Comparison of ENCODE assay signal across 8 cellular contexts in the genomic region with DNA sequence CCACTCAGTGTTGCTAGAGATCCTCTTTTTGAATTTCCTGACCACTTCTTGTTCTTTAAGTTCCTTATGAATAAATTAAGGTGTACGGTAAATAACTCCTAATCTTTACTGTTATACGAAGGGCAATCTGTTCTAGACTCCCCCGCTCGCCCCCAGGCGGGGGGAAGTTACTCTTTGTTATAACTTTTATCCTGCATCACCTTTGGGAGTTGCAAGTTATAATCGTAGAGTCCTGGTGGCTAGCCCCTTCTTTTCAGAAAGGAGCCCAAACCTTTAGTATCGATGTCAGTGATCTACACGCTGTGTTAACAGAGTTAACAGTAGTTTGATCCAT. TPM values are rescaled to one million over a fixed set of nuclear protein-coding genes. Genes with fewer than 3 reads are reported as not detected.
DNase-seq lines count a peak whose midpoint lies in the region; ATAC-seq, FAIRE-seq and TF ChIP-seq lines count a peak whose summit lies in the region.

No MANE protein-coding gene starts in this region.

- no peaks in the 10 kb centered on the region for H4K20me1 ChIP-seq in keratinocyte (ENCODE audit: control insufficient read depth, extremely low read depth, insufficient read depth, low read length)

- peak; percentile 3 for DNase-seq in stimulated activated CD4-positive, alpha-beta T cell treated with anti-CD3 and anti-CD28 coated beads, Interleukin-1b, Interleukin-23, amount 100 ng/mL, for 48 hours
- no peak for DNase-seq in stimulated activated CD4-positive, alpha-beta T cell treated with anti-CD3 and anti-CD28 coated beads, Interleukin-4, amount 100 ng/mL, for 1 hour
- no peak for DNase-seq in activated naive CD4-positive, alpha-beta T cell treated with anti-CD3 and anti-CD28 coated beads, Interleukin-2, amount 50 U/mL, for 72 hours (ENCODE audit: low spot score in 2 of 2)
- DNase-seq in keratinocyte (ENCODE audit: low read depth, low spot score) (no peak), superior temporal gyrus (ENCODE audit: extremely low spot score) (peak; percentile 60), ureter (ENCODE audit: low spot score) (no peak), G401 (ENCODE audit: low spot score) (no peak)

- in situ Hi-C loops in G401 (cut with HindIII; ENCODE audit: low sequenced_read_pairs), result no loop called here

- H3K36me3 ChIP-seq in keratinocyte (ENCODE audit: control insufficient read depth in 2 of 2, extremely low read depth in 1 of 2, insufficient read depth in 2 of 2, low read length in 2 of 2), result no peaks in the 10 kb centered on the region

- no peak for ATAC-seq in activated naive CD4-positive, alpha-beta T cell treated with anti-CD3 and anti-CD28 coated beads, Interleukin-2, amount 50 U/mL, for 72 hours
- no peak for ATAC-seq in HG02759 (IDR thresholded peaks at IDR 0.05; ENCODE audit: unreplicated experiment)

- H3K4me1 ChIP-seq in keratinocyte (ENCODE audit: control insufficient read depth, extremely low read depth, insufficient read depth, low read length), result peaks cover 4% of the 10 kb centered on the region

- no peak overlapping the region for H3K27ac ChIP-seq in keratinocyte (ENCODE audit: control insufficient read depth, insufficient read depth, low read length)

- no peaks in the 10 kb centered on the region for H3K27me3 ChIP-seq in keratinocyte (ENCODE audit: control insufficient read depth, extremely low read depth, insufficient read depth, low read length)

- no peaks in the 10 kb centered on the region for H3K9me3 Mint-ChIP-seq in activated naive CD4-positive, alpha-beta T cell treated with anti-CD3 and anti-CD28 coated beads, Interleukin-2, amount 50 U/mL, for 72 hours

- peak overlapping the region; percentile 68 to 85 (median 71) for H3K4me3 ChIP-seq in keratinocyte (ENCODE audit: control insufficient read depth in 2 of 3, extremely low read depth in 1 of 3, insufficient read depth in 2 of 3, low read depth in 1 of 3, low read length in 3 of 3)

- no peaks in the 10 kb centered on the region for H3K79me2 ChIP-seq in keratinocyte (ENCODE audit: control insufficient read depth, insufficient read depth, low read length)

- dilution Hi-C loops in keratinocyte (cut with MboI; ENCODE audit: extremely low pct_ligation_motif_present, low sequenced_read_pairs), result no loop called here

- peak overlapping the region; percentile 88 for H3K4me2 ChIP-seq in keratinocyte (ENCODE audit: control insufficient read depth, extremely low read depth, insufficient read depth, low read depth, low read length)

- no peak for TF ChIP-seq CTCF in keratinocyte (optimal IDR thresholded peaks at IDR 0.05 in 1 of 3, IDR thresholded peaks at IDR 0.05 in 1 of 3, conservative IDR thresholded peaks at IDR 0.05 in 1 of 3; ENCODE audit: extremely low read depth in 1 of 3, insufficient read depth in 2 of 3, low read length in 3 of 3)

- H2AFZ ChIP-seq in keratinocyte (ENCODE audit: control insufficient read depth, low read length), result peak overlapping the region; percentile 94

- peak overlapping the region; percentile 67 to 73 for H3K27ac Mint-ChIP-seq in activated naive CD4-positive, alpha-beta T cell treated with anti-CD3 and anti-CD28 coated beads, Interleukin-2, amount 50 U/mL, for 72 hours

- no peaks in the 10 kb centered on the region for H3K9me3 ChIP-seq in keratinocyte (ENCODE audit: control insufficient read depth, low read depth, low read length)

- no peaks in the 10 kb centered on the region for H3K9me1 ChIP-seq in keratinocyte (ENCODE audit: control insufficient read depth, extremely low read depth, insufficient read depth, low read length)

- H3K36me3 Mint-ChIP-seq in activated naive CD4-positive, alpha-beta T cell treated with anti-CD3 and anti-CD28 coated beads, Interleukin-2, amount 50 U/mL, for 72 hours, result no peaks in the 10 kb centered on the region

- H3K9ac ChIP-seq in keratinocyte (ENCODE audit: control insufficient read depth, extremely low read depth, insufficient read depth, low read length), result peak overlapping the region; percentile 59

- no peak for FAIRE-seq in keratinocyte (lab: Jason Lieb, UNC)

RNA-seq across cellular contexts. Expression of a gene that starts 0.7 kb away (rescaled TPM):
- 10 to 100 TPM; 38.5 to 44.9 TPM for total RNA-seq in activated naive CD4-positive, alpha-beta T cell treated with anti-CD3 and anti-CD28 coated beads, Interleukin-2, amount 50 U/mL, for 72 hours
- 5.6 to 10.0 TPM (median 6.9 TPM) in 3 replicates for polyA plus RNA-seq in keratinocyte
- polyA plus RNA-seq in keratinocyte (2011; ENCODE audit: low read depth), result 10.1 TPM
- 3.7 and 5.6 TPM in 2 replicates for polyA plus RNA-seq in keratinocyte (2011; cell fraction: cytosol; rRNA removed)
- polyA plus RNA-seq in keratinocyte (2011; cell fraction: nucleus; rRNA removed), result 5.5 and 9.5 TPM in 2 replicates
- polyA plus RNA-seq in keratinocyte (2012; ENCODE audit: low replicate concordance), result 5.9 and 9.0 TPM in 2 replicates
- polyA minus RNA-seq in keratinocyte, result 1.3 to 11.5 TPM (median 2.7 TPM) in 3 replicates
- 4.0 TPM for polyA minus RNA-seq in keratinocyte (2011; cell fraction: cytosol; rRNA and poly(A)+ RNA removed)
- 1.9 and 5.2 TPM in 2 replicates for polyA minus RNA-seq in keratinocyte (2011; cell fraction: nucleus; rRNA and poly(A)+ RNA removed)
- 27.5 TPM for total RNA-seq in ureter
- total RNA-seq in G401 (2014; rRNA removed; shearing (Covaris generic)), result 0.54 TPM in 1 of 2 replicates, not detected in the other

RNA-seq across cellular contexts. Expression of a gene that starts 26.1 kb away (rescaled TPM):
- 10 to 100 TPM; 29.2 to 39.1 TPM for total RNA-seq in activated naive CD4-positive, alpha-beta T cell treated with anti-CD3 and anti-CD28 coated beads, Interleukin-2, amount 50 U/mL, for 72 hours
- polyA plus RNA-seq in keratinocyte, result 10.0 to 18.5 TPM (median 17.7 TPM) in 3 replicates
- polyA plus RNA-seq in keratinocyte (2011; ENCODE audit: low read depth), result 11.6 TPM
- 9.2 and 17.3 TPM in 2 replicates for polyA plus RNA-seq in keratinocyte (2011; cell fraction: cytosol; rRNA removed)
- polyA plus RNA-seq in keratinocyte (2011; cell fraction: nucleus; rRNA removed), result 18.6 and 32.3 TPM in 2 replicates
- polyA plus RNA-seq in keratinocyte (2012; ENCODE audit: low replicate concordance), result 10.2 and 19.4 TPM in 2 replicates
- 4.7 to 11.2 TPM (median 10.6 TPM) in 3 replicates for polyA minus RNA-seq in keratinocyte
- 5.0 TPM for polyA minus RNA-seq in keratinocyte (2011; cell fraction: cytosol; rRNA and poly(A)+ RNA removed)
- polyA minus RNA-seq in keratinocyte (2011; cell fraction: nucleus; rRNA and poly(A)+ RNA removed), result 9.1 and 14.1 TPM in 2 replicates
- 15.2 TPM for total RNA-seq in ureter
- total RNA-seq in G401 (2014; rRNA removed; shearing (Covaris generic)), result not detected in 2 replicates

Comparison
In these comparisons a context has a peak if more than half of its experiments do, and no peak if none do; other contexts are left out.
1. DNase-seq: peak in stimulated activated CD4-positive, alpha-beta T cell treated with anti-CD3 and anti-CD28 coated beads, Interleukin-1b, Interleukin-23, amount 100 ng/mL, for 48 hours (single experiment) and superior temporal gyrus (single experiment); none in stimulated activated CD4-positive, alpha-beta T cell treated with anti-CD3 and anti-CD28 coated beads, Interleukin-4, amount 100 ng/mL, for 1 hour (single experiment), activated naive CD4-positive, alpha-beta T cell treated with anti-CD3 and anti-CD28 coated beads, Interleukin-2, amount 50 U/mL, for 72 hours (0 of 2), keratinocyte (single experiment), ureter (single experiment) and G401 (single experiment).
2. RNA of a gene that starts 0.7 kb away (total RNA-seq): 38.5 to 44.9 TPM in activated naive CD4-positive, alpha-beta T cell treated with anti-CD3 and anti-CD28 coated beads, Interleukin-2, amount 50 U/mL, for 72 hours and 27.5 TPM in ureter (single experiment); 0.54 TPM in G401; every median in the first group is over 10 times any median in the second.
3. RNA of a gene that starts 26.1 kb away (total RNA-seq): 29.2 to 39.1 TPM in activated naive CD4-positive, alpha-beta T cell treated with anti-CD3 and anti-CD28 coated beads, Interleukin-2, amount 50 U/mL, for 72 hours and 15.2 TPM in ureter (single experiment); not detected in G401; every median in the first group is over 10 times any median in the second.